ENCODE assay signal across 23 cellular contexts in the genomic region with DNA sequence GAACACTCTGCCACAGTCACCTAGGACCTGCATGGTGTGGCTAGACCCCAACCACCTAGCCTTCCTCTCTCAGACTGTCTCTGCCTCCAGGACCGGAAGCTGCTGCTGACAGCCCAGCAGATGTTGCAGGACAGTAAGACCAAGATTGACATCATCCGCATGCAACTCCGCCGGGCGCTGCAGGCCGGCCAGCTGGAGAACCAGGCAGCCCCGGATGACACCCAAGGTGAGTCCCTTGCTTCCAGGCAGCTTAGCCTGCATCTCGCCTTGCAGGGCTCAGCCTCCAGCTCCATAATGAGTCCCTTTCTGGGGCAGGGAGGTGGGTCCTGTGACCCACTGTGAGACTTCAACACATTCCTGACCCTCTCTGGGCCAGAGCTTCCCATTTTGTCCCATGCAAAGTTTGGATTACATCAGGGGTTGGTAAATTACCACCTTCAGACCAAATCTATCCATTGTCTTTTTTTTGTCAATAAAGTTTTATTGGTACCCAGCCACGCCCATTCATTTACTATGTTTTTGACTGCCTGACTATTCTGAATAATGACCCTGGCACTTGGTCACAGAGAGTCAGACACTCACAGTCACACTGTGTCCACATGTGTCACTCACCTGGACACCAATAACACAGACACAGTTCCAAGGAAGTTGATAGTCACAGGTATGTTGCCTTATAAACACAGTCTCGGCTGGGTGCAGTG. TPM values are rescaled to one million over a fixed set of nuclear protein-coding genes. Genes with fewer than 3 reads are reported as not detected.
"Had no signal": no experiment of that assay in that cellular context is flagged by ENCODE, and none has a peak within 500 bp of the region (broad histone marks: within the 10 kb centered on the region; RNA-seq: fewer than 3 reads in every experiment).

No MANE protein-coding gene starts in this region.

- H3K4me3 ChIP-seq: colonic mucosa, gastrocnemius medialis, heart right ventricle, left ventricle myocardium inferior, lower lobe of right lung, sigmoid colon, skin epidermis, testis, tibial nerve, upper lobe of right lung, vagina had no signal

- H3K9me3 ChIP-seq: colonic mucosa, gastrocnemius medialis, heart right ventricle, left ventricle myocardium inferior, lower lobe of right lung, neutrophil, sigmoid colon, testis, tibial nerve, upper lobe of right lung, vagina had no signal

- H3K4me3 Mint-ChIP-seq: memory B cell; mesothelial cell of epicardium; nephron; stimulated activated naive B cell treated with anti-CD40 and anti-IgM and Interleukin-4, amounts not matched to agents 10 μg/mL and 1 μg/mL and 100 μg/mL, for 72 hours; stimulated activated naive CD8-positive, alpha-beta T cell treated with anti-CD3 and anti-CD28 coated beads, Interleukin-15, amount 100 ng/mL, for 72 hours had no signal

- H3K27me3 Mint-ChIP-seq: memory B cell; stimulated activated naive B cell treated with anti-CD40 and anti-IgM and Interleukin-4, amounts not matched to agents 10 μg/mL and 1 μg/mL and 100 μg/mL, for 72 hours; stimulated activated naive CD8-positive, alpha-beta T cell treated with anti-CD3 and anti-CD28 coated beads, Interleukin-15, amount 100 ng/mL, for 72 hours had no signal

- ATAC-seq: esophagus mucosa; gastrocnemius medialis; heart right ventricle; lower lobe of right lung; stimulated activated naive B cell treated with anti-CD40 and anti-IgM and Interleukin-4, amounts not matched to agents 10 μg/mL and 1 μg/mL and 100 μg/mL, for 72 hours; stimulated activated naive CD8-positive, alpha-beta T cell treated with anti-CD3 and anti-CD28 coated beads, Interleukin-15, amount 100 ng/mL, for 72 hours; upper lobe of right lung had no signal

- H3K9me3 Mint-ChIP-seq: memory B cell; mesothelial cell of epicardium; nephron; stimulated activated naive CD8-positive, alpha-beta T cell treated with anti-CD3 and anti-CD28 coated beads, Interleukin-15, amount 100 ng/mL, for 72 hours had no signal

- H3K4me1 ChIP-seq: colonic mucosa, gastrocnemius medialis, lower lobe of right lung, sigmoid colon, testis, vagina had no signal

- H3K4me1 Mint-ChIP-seq: mesothelial cell of epicardium had no signal

- H3K27ac Mint-ChIP-seq: memory B cell; mesothelial cell of epicardium; nephron; stimulated activated naive B cell treated with anti-CD40 and anti-IgM and Interleukin-4, amounts not matched to agents 10 μg/mL and 1 μg/mL and 100 μg/mL, for 72 hours; stimulated activated naive CD8-positive, alpha-beta T cell treated with anti-CD3 and anti-CD28 coated beads, Interleukin-15, amount 100 ng/mL, for 72 hours had no signal

- H3K27me3 ChIP-seq: colonic mucosa, gastrocnemius medialis, heart right ventricle, neutrophil, sigmoid colon, testis, tibial nerve, upper lobe of right lung, vagina had no signal

- H3K27ac ChIP-seq: colonic mucosa, gastrocnemius medialis, heart right ventricle, left ventricle myocardium inferior, lower lobe of right lung, neutrophil, sigmoid colon, skin epidermis, testis, tibial nerve, upper lobe of right lung, vagina had no signal

- DNase-seq: colonic mucosa; effector CD4-positive, alpha-beta T cell; gastrocnemius medialis; heart right ventricle; hypothalamus; islet precursor cell; left ventricle myocardium inferior; lower lobe of right lung; sigmoid colon; stimulated activated CD4-positive, alpha-beta T cell treated with anti-CD3 and anti-CD28 coated beads, Interleukin-2, amount 100 ng/mL, for 24 hours; stimulated activated CD4-positive, alpha-beta T cell treated with anti-CD3 and anti-CD28 coated beads, Interleukin-4, amount 100 ng/mL, for 4 hours; stimulated activated naive B cell treated with anti-CD40 and anti-IgM and Interleukin-4, amounts not matched to agents 10 μg/mL and 1 μg/mL and 100 μg/mL, for 72 hours; stimulated activated naive CD8-positive, alpha-beta T cell treated with anti-CD3 and anti-CD28 coated beads, Interleukin-15, amount 100 ng/mL, for 72 hours; testis; upper lobe of right lung had no signal

RNA-seq across cellular contexts. Expression of gene PTGER1, which starts 28.7 kb away (rescaled TPM):
- total RNA-seq: left ventricle myocardium inferior, vagina had no signal
